ENCODE assay signal across 17 cellular contexts in the genomic region with DNA sequence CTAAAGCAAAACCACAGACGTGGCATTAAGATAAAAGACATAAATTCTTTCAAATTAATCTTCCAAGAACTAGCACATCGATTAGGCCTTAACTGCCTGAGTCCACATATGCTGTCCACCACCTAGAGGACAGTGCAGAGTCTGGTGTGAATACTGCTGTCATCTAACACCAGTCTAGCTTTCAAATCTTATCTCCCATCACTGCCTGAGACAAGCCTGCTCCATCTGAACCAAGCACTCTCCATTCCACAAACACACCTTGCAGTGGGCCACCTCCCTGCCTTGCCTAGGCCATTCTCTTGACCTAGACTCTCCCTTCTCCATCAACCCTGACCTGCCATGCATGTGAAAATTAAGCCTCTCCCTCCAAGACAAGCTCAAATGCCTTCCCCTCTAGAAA.
"Had no signal": no experiment of that assay in that cellular context is flagged by ENCODE, and none has a peak within 500 bp of the region (broad histone marks: within the 10 kb centered on the region; RNA-seq: fewer than 3 reads in every experiment).

No MANE protein-coding gene starts in this region.

- ATAC-seq: esophagus mucosa; stimulated activated memory B cell treated with anti-CD40 and anti-IgM and Interleukin-4, amounts not matched to agents 10 μg/mL and 1 μg/mL and 100 μg/mL, for 72 hours had no signal

- H3K9me3 ChIP-seq: heart right ventricle, ovary, tibial nerve had no signal

- DNase-seq: dorsolateral prefrontal cortex; effector CD8-positive, alpha-beta T cell; heart right ventricle; hypothalamus; kidney glomerular epithelial cell; mesenchymal stem cell; midbrain; nucleus accumbens; ovary; right cardiac atrium; stimulated activated CD4-positive, alpha-beta T cell treated with anti-CD3 and anti-CD28 coated beads, Interleukin-4, amount 100 ng/mL, for 24 hours had no signal

- H3K27me3 ChIP-seq: dorsolateral prefrontal cortex, heart right ventricle, neural progenitor cell, ovary, tibial nerve had no signal

- H3K9ac ChIP-seq: neural progenitor cell had no signal

- H3K4me3 ChIP-seq: coronary artery, dorsolateral prefrontal cortex, heart right ventricle, neural progenitor cell, ovary, smooth muscle cell, tibial nerve had no signal

- H3K36me3 ChIP-seq: heart right ventricle, neural progenitor cell, ovary, tibial nerve had no signal

- H2AFZ ChIP-seq: neural progenitor cell had no signal

- H3K4me2 ChIP-seq: neural progenitor cell, smooth muscle cell had no signal

- H3K27ac ChIP-seq: dorsolateral prefrontal cortex, neural progenitor cell, ovary, tibial nerve had no signal
